In the genomic region with DNA sequence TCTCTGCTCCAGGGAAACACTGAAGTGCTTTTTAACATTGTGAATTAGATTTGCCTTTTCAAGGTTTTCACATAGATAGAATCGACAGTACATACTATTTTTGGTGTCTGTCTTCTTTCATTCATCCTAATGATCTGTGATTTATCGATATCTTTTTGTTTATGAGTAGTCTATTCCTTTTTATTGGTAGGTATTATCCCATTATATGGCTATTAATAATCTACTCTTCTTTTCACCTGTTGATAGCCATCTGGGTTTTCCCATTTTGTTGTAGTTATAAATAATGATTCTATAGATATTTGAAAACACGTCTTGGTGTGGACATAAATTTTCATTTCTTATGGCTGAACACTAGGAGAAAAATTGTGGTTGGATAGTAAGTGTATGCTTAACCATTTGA, we compare ENCODE assay signal across 25 cellular contexts.
DNase-seq lines count a peak whose midpoint lies in the region; ATAC-seq, FAIRE-seq and TF ChIP-seq lines count a peak whose summit lies in the region.
"Had no signal": no experiment of that assay in that cellular context is flagged by ENCODE, and none has a peak within 500 bp of the region (broad histone marks: within the 10 kb centered on the region; RNA-seq: fewer than 3 reads in every experiment).

No MANE protein-coding gene starts in this region.

- POLR2A ChIA-PET in HEK293 (lab: Yijun Ruan, JAX): no interaction called here

- TF ChIP-seq CTCF in HEK293 (tag by site-specific recombination; IDR thresholded peaks at IDR 0.05): no peak
- TF ChIP-seq CTCF in right lobe of liver (IDR thresholded peaks at IDR 0.05): no peak

- H3K27ac ChIP-seq in HEK293 (ENCODE audit: extremely low read depth, low read depth, low read length): no peak overlapping the region
- no peak overlapping the region for H3K27ac ChIP-seq in right lobe of liver
- H3K27ac ChIP-seq: 22Rv1, A549, BLaER1 had no signal

- no peaks in the 10 kb centered on the region for H3K4me1 Mint-ChIP-seq in stimulated activated naive CD8-positive, alpha-beta T cell treated with anti-CD3 and anti-CD28 coated beads, Interleukin-15, amount 100 ng/mL, for 72 hours
- H3K4me1 Mint-ChIP-seq: CD14-positive monocyte; CD4-positive, alpha-beta memory T cell; CD4-positive, CD25-positive, alpha-beta regulatory T cell; CD8-positive, alpha-beta memory T cell had no signal

- H3K9ac ChIP-seq in ES-I3 (ENCODE audit: low read depth, low read length): peak overlapping the region; percentile 25
- H3K9ac ChIP-seq: BLaER1 had no signal

- H3K36me3 ChIP-seq in ES-I3 (ENCODE audit: insufficient read depth, low read length) (no peaks in the 10 kb centered on the region), HEK293 (ENCODE audit: control insufficient read depth in 2 of 2, insufficient read depth in 1 of 2, low read length in 2 of 2) (no peaks in the 10 kb centered on the region), right lobe of liver (no peaks in the 10 kb centered on the region)
- H3K36me3 ChIP-seq: BLaER1 had no signal

- WGBS in right lobe of liver (ENCODE audit: insufficient coverage, low coverage, low lambda C conversion rate, missing lambda C conversion rate): 66% methylated on average over 3 of the region's 3 CpGs

- intact Hi-C loops in right lobe of liver (cut with DNase I): no loop called here

- H3K4me3 Mint-ChIP-seq in stimulated activated naive CD8-positive, alpha-beta T cell treated with anti-CD3 and anti-CD28 coated beads, Interleukin-15, amount 100 ng/mL, for 72 hours: no peak overlapping the region
- H3K4me3 Mint-ChIP-seq: CD14-positive monocyte; CD4-positive, alpha-beta memory T cell; CD4-positive, CD25-positive, alpha-beta regulatory T cell; CD8-positive, alpha-beta memory T cell had no signal

- H3K4me3 ChIP-seq in HEK293 (ENCODE audit: low read depth, low read length) (no peak overlapping the region), right lobe of liver (no peak overlapping the region)
- H3K4me3 ChIP-seq: A549, BLaER1 had no signal

- CTCF ChIA-PET in HEK293 (lab: Yijun Ruan, JAX): no interaction called here

- TF ChIP-seq POLR2A in right lobe of liver (IDR thresholded peaks at IDR 0.05): no peak

- H3K4me1 ChIP-seq in ES-I3 (ENCODE audit: insufficient read depth, low read length) (no peaks in the 10 kb centered on the region), HEK293 (ENCODE audit: control insufficient read depth, insufficient read depth, low read length) (no peaks in the 10 kb centered on the region), right lobe of liver (no peaks in the 10 kb centered on the region)
- H3K4me1 ChIP-seq: A549, BLaER1 had no signal

- DNase-seq in NCI-H1105 (lab: John Stamatoyannopoulos, UW): no peak
- no peak for DNase-seq in stimulated activated naive CD8-positive, alpha-beta T cell treated with anti-CD3 and anti-CD28 coated beads, Interleukin-15, amount 100 ng/mL, for 72 hours
- no peak for DNase-seq in right lobe of liver
- DNase-seq: BE2C; C1 segment of cervical spinal cord; CD4-positive, alpha-beta memory T cell; CD4-positive, CD25-positive, alpha-beta regulatory T cell; CD8-positive, alpha-beta memory T cell; COR-L47; DMS 273 treated with DMSO at 0.1 percent for 48 hours; DMS153; DMS53; DMS79; DND-41; EL; GF-D8 had no signal

- FAIRE-seq in colon (lab: Jason Lieb, UNC): peak; percentile 55
- FAIRE-seq: A549, GM12891, GM19239 had no signal

- no peak overlapping the region for H3K27ac Mint-ChIP-seq in stimulated activated naive CD8-positive, alpha-beta T cell treated with anti-CD3 and anti-CD28 coated beads, Interleukin-15, amount 100 ng/mL, for 72 hours
- H3K27ac Mint-ChIP-seq: CD14-positive monocyte; CD4-positive, alpha-beta memory T cell; CD4-positive, CD25-positive, alpha-beta regulatory T cell had no signal

- no peak for ATAC-seq in stimulated activated naive CD8-positive, alpha-beta T cell treated with anti-CD3 and anti-CD28 coated beads, Interleukin-15, amount 100 ng/mL, for 72 hours
- no peak for ATAC-seq in right lobe of liver
- ATAC-seq: A549 had no signal

- no peaks in the 10 kb centered on the region for H3K9me3 Mint-ChIP-seq in stimulated activated naive CD8-positive, alpha-beta T cell treated with anti-CD3 and anti-CD28 coated beads, Interleukin-15, amount 100 ng/mL, for 72 hours
- H3K9me3 Mint-ChIP-seq: CD14-positive monocyte had no signal

- H3K9me3 ChIP-seq in ES-I3 (ENCODE audit: control insufficient read depth, insufficient read depth, low read length) (no peaks in the 10 kb centered on the region), HEK293 (ENCODE audit: control insufficient read depth, insufficient read depth, low read depth, low read length) (no peaks in the 10 kb centered on the region), right lobe of liver (no peaks in the 10 kb centered on the region)
- H3K9me3 ChIP-seq: A549, BE2C, BLaER1 had no signal

- H3K27me3 Mint-ChIP-seq in stimulated activated naive CD8-positive, alpha-beta T cell treated with anti-CD3 and anti-CD28 coated beads, Interleukin-15, amount 100 ng/mL, for 72 hours: no peaks in the 10 kb centered on the region
- H3K27me3 Mint-ChIP-seq: CD4-positive, alpha-beta memory T cell; CD4-positive, CD25-positive, alpha-beta regulatory T cell; CD8-positive, alpha-beta memory T cell had no signal

- no peaks in the 10 kb centered on the region for H3K27me3 ChIP-seq in right lobe of liver
- H3K27me3 ChIP-seq: BE2C, BLaER1 had no signal

TF ChIP-seq in HEK293, 187 proteins besides CTCF, POLR2A, EP300 and RAD21:
- TF ChIP-seq HOXA7 (CRISPR knock-in tag; IDR thresholded peaks at IDR 0.05; ENCODE audit: borderline replicate concordance) (no peak), ZBTB48 (tag by site-specific recombination; IDR thresholded peaks at IDR 0.05) (no peak), ZNF169 (tag by site-specific recombination; IDR thresholded peaks at IDR 0.05) (no peak), SCRT2 (tag by site-specific recombination; IDR thresholded peaks at IDR 0.05) (peak; percentile 67), ZNF776 (tag by site-specific recombination; IDR thresholded peaks at IDR 0.05; ENCODE audit: borderline replicate concordance) (no peak), ZNF311 (tag by site-specific recombination; IDR thresholded peaks at IDR 0.05; ENCODE audit: borderline replicate concordance) (no peak), WT1 (tag by site-specific recombination; IDR thresholded peaks at IDR 0.05) (no peak)
- TF ChIP-seq, protein P1, sequence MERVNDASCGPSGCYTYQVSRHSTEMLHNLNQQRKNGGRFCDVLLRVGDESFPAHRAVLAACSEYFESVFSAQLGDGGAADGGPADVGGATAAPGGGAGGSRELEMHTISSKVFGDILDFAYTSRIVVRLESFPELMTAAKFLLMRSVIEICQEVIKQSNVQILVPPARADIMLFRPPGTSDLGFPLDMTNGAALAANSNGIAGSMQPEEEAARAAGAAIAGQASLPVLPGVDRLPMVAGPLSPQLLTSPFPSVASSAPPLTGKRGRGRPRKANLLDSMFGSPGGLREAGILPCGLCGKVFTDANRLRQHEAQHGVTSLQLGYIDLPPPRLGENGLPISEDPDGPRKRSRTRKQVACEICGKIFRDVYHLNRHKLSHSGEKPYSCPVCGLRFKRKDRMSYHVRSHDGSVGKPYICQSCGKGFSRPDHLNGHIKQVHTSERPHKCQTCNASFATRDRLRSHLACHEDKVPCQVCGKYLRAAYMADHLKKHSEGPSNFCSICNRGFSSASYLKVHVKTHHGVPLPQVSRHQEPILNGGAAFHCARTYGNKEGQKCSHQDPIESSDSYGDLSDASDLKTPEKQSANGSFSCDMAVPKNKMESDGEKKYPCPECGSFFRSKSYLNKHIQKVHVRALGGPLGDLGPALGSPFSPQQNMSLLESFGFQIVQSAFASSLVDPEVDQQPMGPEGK (tag by site-specific recombination; IDR thresholded peaks at IDR 0.05): no peak
- TF ChIP-seq, protein P2, sequence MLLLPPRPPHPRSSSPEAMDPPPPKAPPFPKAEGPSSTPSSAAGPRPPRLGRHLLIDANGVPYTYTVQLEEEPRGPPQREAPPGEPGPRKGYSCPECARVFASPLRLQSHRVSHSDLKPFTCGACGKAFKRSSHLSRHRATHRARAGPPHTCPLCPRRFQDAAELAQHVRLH (tag by site-specific recombination; IDR thresholded peaks at IDR 0.05): no peak
